In the genomic region with DNA sequence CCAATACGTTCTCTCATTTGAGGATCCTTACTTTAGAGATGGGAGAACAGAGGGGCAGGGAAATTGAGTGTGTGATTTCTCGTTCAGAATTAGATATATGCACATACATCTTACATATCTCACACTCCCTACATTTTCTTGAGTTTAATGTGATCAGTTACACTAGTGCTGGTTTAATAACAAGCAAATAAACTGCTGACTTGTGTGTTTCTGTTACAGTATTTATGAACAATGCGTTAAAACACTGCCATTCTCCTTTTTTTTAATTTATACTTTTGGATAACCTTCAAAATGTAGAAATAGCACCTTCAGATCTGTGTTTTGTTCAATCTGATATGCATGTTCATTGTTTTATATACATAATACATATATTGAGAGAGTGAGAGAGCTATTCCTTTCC, we compare ENCODE assay signal across 29 cellular contexts.
"Had no signal": no experiment of that assay in that cellular context is flagged by ENCODE, and none has a peak within 500 bp of the region (broad histone marks: within the 10 kb centered on the region; RNA-seq: fewer than 3 reads in every experiment).

No MANE protein-coding gene starts in this region.

- H3K36me3 ChIP-seq: prostate gland had no signal

- ATAC-seq: heart left ventricle; left cardiac atrium; left lobe of liver; left ventricle myocardium superior; lower lobe of right lung; naive thymus-derived CD8-positive, alpha-beta T cell; pancreas; sciatic nerve; stimulated activated effector memory CD8-positive, alpha-beta T cell treated with anti-CD3 and anti-CD28 coated beads, Interleukin-12 subunit alpha, Interleukin-12 subunit beta, amount 100 ng/mL, for 72 hours had no signal

- H3K4me3 ChIP-seq: heart left ventricle, lower lobe of right lung, pancreas, prostate gland, right atrium auricular region, skin epidermis, spleen, suprapubic skin, thoracic aorta, tibial nerve, vagina had no signal

- H3K27ac Mint-ChIP-seq: stimulated activated effector memory CD8-positive, alpha-beta T cell treated with anti-CD3 and anti-CD28 coated beads, Interleukin-12 subunit alpha, Interleukin-12 subunit beta, amount 100 ng/mL, for 72 hours; stimulated activated naive CD8-positive, alpha-beta T cell treated with anti-CD3 and anti-CD28 coated beads, Interleukin-15, Interleukin-2, amounts not matched to agents 100 ng/mL and 50 ng/mL, for 24 hours had no signal

- H3K9me3 ChIP-seq: heart left ventricle, lower lobe of right lung, pancreas, prostate gland, right atrium auricular region, spleen, suprapubic skin, thoracic aorta, tibial nerve, vagina had no signal

- FAIRE-seq: keratinocyte, pancreas had no signal

- H3K4me3 Mint-ChIP-seq: naive thymus-derived CD8-positive, alpha-beta T cell; nephron; neural crest cell; stimulated activated effector memory CD8-positive, alpha-beta T cell treated with anti-CD3 and anti-CD28 coated beads, Interleukin-12 subunit alpha, Interleukin-12 subunit beta, amount 100 ng/mL, for 72 hours; stimulated activated naive CD8-positive, alpha-beta T cell treated with anti-CD3 and anti-CD28 coated beads, Interleukin-15, Interleukin-2, amounts not matched to agents 100 ng/mL and 50 ng/mL, for 24 hours; type B pancreatic cell had no signal

- H3K9me3 Mint-ChIP-seq: naive thymus-derived CD8-positive, alpha-beta T cell; nephron; neural crest cell; stimulated activated effector memory CD8-positive, alpha-beta T cell treated with anti-CD3 and anti-CD28 coated beads, Interleukin-12 subunit alpha, Interleukin-12 subunit beta, amount 100 ng/mL, for 72 hours; stimulated activated naive CD8-positive, alpha-beta T cell treated with anti-CD3 and anti-CD28 coated beads, Interleukin-15, Interleukin-2, amounts not matched to agents 100 ng/mL and 50 ng/mL, for 24 hours; type B pancreatic cell had no signal

- H3K27me3 Mint-ChIP-seq: naive thymus-derived CD8-positive, alpha-beta T cell; stimulated activated naive CD8-positive, alpha-beta T cell treated with anti-CD3 and anti-CD28 coated beads, Interleukin-15, Interleukin-2, amounts not matched to agents 100 ng/mL and 50 ng/mL, for 24 hours; type B pancreatic cell had no signal

- H3K27ac ChIP-seq: heart left ventricle, right atrium auricular region, thoracic aorta, tibial nerve, vagina had no signal

- H3K27me3 ChIP-seq: heart left ventricle, pancreas, right atrium auricular region, spleen, suprapubic skin, tibial nerve, vagina had no signal

- DNase-seq: heart left ventricle; kidney glomerular epithelial cell; left cardiac atrium; left ventricle myocardium superior; lower lobe of right lung; mammary epithelial cell; mesenchymal stem cell; naive thymus-derived CD8-positive, alpha-beta T cell; nucleus accumbens; pancreas; posterior cingulate gyrus; spleen; stimulated activated CD4-positive, alpha-beta T cell treated with anti-CD3 and anti-CD28 coated beads, Interleukin-4, amount 100 ng/mL, for 24 hours; stimulated activated naive CD4-positive, alpha-beta T cell had no signal
